In the genomic region with DNA sequence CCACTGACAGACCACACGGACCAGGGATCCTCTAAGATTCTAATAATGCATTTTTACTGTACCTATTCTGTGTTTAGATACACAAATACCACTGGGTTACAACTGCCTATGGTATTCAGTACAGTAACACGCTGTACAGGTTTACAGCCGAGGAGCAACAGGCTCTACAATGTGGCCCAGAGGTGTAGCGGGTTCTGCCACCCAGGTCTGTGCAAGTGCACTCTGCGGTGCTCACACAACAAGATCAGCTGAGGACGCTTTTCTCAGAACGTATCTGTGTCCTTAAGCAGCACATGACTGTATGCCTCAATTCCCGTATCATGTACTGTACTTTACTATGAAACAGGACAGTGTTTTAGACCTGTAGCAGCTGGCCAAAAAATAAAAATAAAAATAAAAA, we compare ENCODE assay signal across 2 cellular contexts.
TF ChIP-seq lines count a peak whose summit lies in the region.

No MANE protein-coding gene starts in this region.

TF ChIP-seq in SK-N-SH, 30 proteins besides CTCF, POLR2A, EP300 and RAD21 (continued from another document):
- no peak for TF ChIP-seq TAF1 (IDR thresholded peaks at IDR 0.05; ENCODE audit: borderline replicate concordance, low read depth, low read length)
- TF ChIP-seq, protein P1, sequence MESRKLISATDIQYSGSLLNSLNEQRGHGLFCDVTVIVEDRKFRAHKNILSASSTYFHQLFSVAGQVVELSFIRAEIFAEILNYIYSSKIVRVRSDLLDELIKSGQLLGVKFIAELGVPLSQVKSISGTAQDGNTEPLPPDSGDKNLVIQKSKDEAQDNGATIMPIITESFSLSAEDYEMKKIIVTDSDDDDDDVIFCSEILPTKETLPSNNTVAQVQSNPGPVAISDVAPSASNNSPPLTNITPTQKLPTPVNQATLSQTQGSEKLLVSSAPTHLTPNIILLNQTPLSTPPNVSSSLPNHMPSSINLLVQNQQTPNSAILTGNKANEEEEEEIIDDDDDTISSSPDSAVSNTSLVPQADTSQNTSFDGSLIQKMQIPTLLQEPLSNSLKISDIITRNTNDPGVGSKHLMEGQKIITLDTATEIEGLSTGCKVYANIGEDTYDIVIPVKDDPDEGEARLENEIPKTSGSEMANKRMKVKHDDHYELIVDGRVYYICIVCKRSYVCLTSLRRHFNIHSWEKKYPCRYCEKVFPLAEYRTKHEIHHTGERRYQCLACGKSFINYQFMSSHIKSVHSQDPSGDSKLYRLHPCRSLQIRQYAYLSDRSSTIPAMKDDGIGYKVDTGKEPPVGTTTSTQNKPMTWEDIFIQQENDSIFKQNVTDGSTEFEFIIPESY (IDR thresholded peaks at IDR 0.05; ENCODE audit: borderline replicate concordance, low read depth): no peak
- TF ChIP-seq, protein P2, sequence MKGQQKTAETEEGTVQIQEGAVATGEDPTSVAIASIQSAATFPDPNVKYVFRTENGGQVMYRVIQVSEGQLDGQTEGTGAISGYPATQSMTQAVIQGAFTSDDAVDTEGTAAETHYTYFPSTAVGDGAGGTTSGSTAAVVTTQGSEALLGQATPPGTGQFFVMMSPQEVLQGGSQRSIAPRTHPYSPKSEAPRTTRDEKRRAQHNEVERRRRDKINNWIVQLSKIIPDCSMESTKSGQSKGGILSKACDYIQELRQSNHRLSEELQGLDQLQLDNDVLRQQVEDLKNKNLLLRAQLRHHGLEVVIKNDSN (IDR thresholded peaks at IDR 0.05; ENCODE audit: borderline replicate concordance, low read depth): no peak
- no peak for TF ChIP-seq MXI1 (IDR thresholded peaks at IDR 0.05; ENCODE audit: low read depth, low read length)
- no peak for TF ChIP-seq FOXJ3 (CRISPR knock-in tag; IDR thresholded peaks at IDR 0.05)
- TF ChIP-seq JUND (IDR thresholded peaks at IDR 0.05): no peak
- TF ChIP-seq, protein P3, sequence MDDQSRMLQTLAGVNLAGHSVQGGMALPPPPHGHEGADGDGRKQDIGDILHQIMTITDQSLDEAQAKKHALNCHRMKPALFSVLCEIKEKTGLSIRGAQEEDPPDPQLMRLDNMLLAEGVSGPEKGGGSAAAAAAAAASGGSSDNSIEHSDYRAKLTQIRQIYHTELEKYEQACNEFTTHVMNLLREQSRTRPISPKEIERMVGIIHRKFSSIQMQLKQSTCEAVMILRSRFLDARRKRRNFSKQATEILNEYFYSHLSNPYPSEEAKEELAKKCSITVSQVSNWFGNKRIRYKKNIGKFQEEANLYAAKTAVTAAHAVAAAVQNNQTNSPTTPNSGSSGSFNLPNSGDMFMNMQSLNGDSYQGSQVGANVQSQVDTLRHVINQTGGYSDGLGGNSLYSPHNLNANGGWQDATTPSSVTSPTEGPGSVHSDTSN (IDR thresholded peaks at IDR 0.05): no peak

TF ChIP-seq in SK-N-SH treated with all-trans-retinoic acid at 6 μM for 48 hours, 23 proteins besides CTCF, POLR2A, EP300 and RAD21 (continued from another document):
- TF ChIP-seq ZC3H10 (CRISPR knock-in tag; IDR thresholded peaks at IDR 0.05) (no peak), ZFP30 (CRISPR knock-in tag; IDR thresholded peaks at IDR 0.05) (no peak), ARNTL (CRISPR knock-in tag; IDR thresholded peaks at IDR 0.05; ENCODE audit: borderline replicate concordance, low read depth) (no peak), RARB (CRISPR knock-in tag; IDR thresholded peaks at IDR 0.05) (no peak), PPARA (CRISPR knock-in tag; IDR thresholded peaks at IDR 0.05; ENCODE audit: borderline replicate concordance) (no peak), TOX (CRISPR knock-in tag; IDR thresholded peaks at IDR 0.05; ENCODE audit: borderline replicate concordance) (no peak)
- TF ChIP-seq, protein P4, sequence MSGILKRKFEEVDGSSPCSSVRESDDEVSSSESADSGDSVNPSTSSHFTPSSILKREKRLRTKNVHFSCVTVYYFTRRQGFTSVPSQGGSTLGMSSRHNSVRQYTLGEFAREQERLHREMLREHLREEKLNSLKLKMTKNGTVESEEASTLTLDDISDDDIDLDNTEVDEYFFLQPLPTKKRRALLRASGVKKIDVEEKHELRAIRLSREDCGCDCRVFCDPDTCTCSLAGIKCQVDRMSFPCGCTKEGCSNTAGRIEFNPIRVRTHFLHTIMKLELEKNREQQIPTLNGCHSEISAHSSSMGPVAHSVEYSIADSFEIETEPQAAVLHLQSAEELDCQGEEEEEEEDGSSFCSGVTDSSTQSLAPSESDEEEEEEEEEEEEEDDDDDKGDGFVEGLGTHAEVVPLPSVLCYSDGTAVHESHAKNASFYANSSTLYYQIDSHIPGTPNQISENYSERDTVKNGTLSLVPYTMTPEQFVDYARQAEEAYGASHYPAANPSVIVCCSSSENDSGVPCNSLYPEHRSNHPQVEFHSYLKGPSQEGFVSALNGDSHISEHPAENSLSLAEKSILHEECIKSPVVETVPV (CRISPR knock-in tag; IDR thresholded peaks at IDR 0.05): no peak
- TF ChIP-seq, protein P5, sequence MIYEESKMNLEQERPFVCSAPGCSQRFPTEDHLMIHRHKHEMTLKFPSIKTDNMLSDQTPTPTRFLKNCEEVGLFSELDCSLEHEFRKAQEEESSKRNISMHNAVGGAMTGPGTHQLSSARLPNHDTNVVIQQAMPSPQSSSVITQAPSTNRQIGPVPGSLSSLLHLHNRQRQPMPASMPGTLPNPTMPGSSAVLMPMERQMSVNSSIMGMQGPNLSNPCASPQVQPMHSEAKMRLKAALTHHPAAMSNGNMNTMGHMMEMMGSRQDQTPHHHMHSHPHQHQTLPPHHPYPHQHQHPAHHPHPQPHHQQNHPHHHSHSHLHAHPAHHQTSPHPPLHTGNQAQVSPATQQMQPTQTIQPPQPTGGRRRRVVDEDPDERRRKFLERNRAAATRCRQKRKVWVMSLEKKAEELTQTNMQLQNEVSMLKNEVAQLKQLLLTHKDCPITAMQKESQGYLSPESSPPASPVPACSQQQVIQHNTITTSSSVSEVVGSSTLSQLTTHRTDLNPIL (CRISPR knock-in tag; IDR thresholded peaks at IDR 0.05; ENCODE audit: low read depth): no peak
- TF ChIP-seq, protein P6, sequence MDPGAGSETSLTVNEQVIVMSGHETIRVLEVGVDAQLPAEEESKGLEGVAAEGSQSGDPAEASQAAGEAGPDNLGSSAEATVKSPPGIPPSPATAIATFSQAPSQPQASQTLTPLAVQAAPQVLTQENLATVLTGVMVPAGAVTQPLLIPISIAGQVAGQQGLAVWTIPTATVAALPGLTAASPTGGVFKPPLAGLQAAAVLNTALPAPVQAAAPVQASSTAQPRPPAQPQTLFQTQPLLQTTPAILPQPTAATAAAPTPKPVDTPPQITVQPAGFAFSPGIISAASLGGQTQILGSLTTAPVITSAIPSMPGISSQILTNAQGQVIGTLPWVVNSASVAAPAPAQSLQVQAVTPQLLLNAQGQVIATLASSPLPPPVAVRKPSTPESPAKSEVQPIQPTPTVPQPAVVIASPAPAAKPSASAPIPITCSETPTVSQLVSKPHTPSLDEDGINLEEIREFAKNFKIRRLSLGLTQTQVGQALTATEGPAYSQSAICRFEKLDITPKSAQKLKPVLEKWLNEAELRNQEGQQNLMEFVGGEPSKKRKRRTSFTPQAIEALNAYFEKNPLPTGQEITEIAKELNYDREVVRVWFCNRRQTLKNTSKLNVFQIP (CRISPR knock-in tag; IDR thresholded peaks at IDR 0.05; ENCODE audit: borderline replicate concordance, low read depth): no peak
